In genomic region chr10:74589226-74589673, GRCh38 we compare ENCODE assay signal across 8 cellular contexts.
DNase-seq lines count a peak whose midpoint lies in the region; ATAC-seq and TF ChIP-seq lines count a peak whose summit lies in the region.

No MANE protein-coding gene starts in this region.

- no peak overlapping the region for H3K4me3 Mint-ChIP-seq in chondrocyte (ENCODE audit: unreplicated experiment)

- peak; percentile 85 for ATAC-seq in left lung
- ATAC-seq in GM19328 (IDR thresholded peaks at IDR 0.05; ENCODE audit: unreplicated experiment) = no peak
- ATAC-seq in GM21737 (IDR thresholded peaks at IDR 0.05; ENCODE audit: unreplicated experiment) = no peak

- H3K4me3 ChIP-seq in left lung = no peak overlapping the region

- DNase-seq in GM19238 (ENCODE audit: insufficient read length, low spot score) (peak; percentile 13), NCI-H2081 treated with DMSO at 0.1 percent for 48 hours (lab: John Stamatoyannopoulos, UW) (peak; percentile 90), chondrocyte (ENCODE audit: low spot score) (no peak), left lung (peak in 1 of 2 donors; percentile 86)
- peak; percentile 88 for DNase-seq in activated CD4-positive, alpha-beta T cell treated with anti-CD3 and anti-CD28 coated beads for 48 hours
- DNase-seq in stimulated activated CD4-positive, alpha-beta T cell treated with anti-CD3 and anti-CD28 coated beads, Interleukin-4, amount 100 ng/mL, for 48 hours (ENCODE audit: low read depth in 2 of 2) = peak; percentile 61 to 77

- H3K27ac Mint-ChIP-seq in chondrocyte (ENCODE audit: unreplicated experiment) = peak overlapping the region; percentile 38

- TF ChIP-seq CTCF in chondrocyte (IDR thresholded peaks at IDR 0.05) = no peak
- TF ChIP-seq CTCF in left lung (IDR thresholded peaks at IDR 0.05) = no peak

- no peaks in the 10 kb centered on the region for H3K27me3 ChIP-seq in left lung

- H3K27ac ChIP-seq in left lung = peak overlapping the region; percentile 35 to 71

- H3K9me3 ChIP-seq in left lung = no peaks in the 10 kb centered on the region

- peaks cover 39% of the 10 kb centered on the region for H3K4me1 Mint-ChIP-seq in chondrocyte (ENCODE audit: low read depth)

- no peaks in the 10 kb centered on the region for H3K36me3 Mint-ChIP-seq in chondrocyte (ENCODE audit: low read depth)

- peaks cover 21 to 34% of the 10 kb centered on the region in 2 donors for H3K4me1 ChIP-seq in left lung

- H3K9me3 Mint-ChIP-seq in chondrocyte (ENCODE audit: low read depth) = no peaks in the 10 kb centered on the region

- H3K36me3 ChIP-seq in left lung = no peaks in the 10 kb centered on the region

- no peaks in the 10 kb centered on the region for H3K27me3 Mint-ChIP-seq in chondrocyte (ENCODE audit: low read depth)

- intact Hi-C loops in left lung (cut with DNase I) = no loop called here
